19 cellular contexts compared by ENCODE assay signal in genomic region chr11:64826062-64826461, GRCh38.
"Had no signal": no experiment of that assay in that cellular context is flagged by ENCODE, and none has a peak within 500 bp of the region (broad histone marks: within the 10 kb centered on the region; RNA-seq: fewer than 3 reads in every experiment).

No MANE protein-coding gene starts in this region.

- H3K27ac ChIP-seq: RWPE1 had no signal

- DNase-seq: IMR-90; KBM-7; MG63; NCI-H1092; NCI-H1105 treated with DMSO at 0.1 percent for 48 hours; NCI-H1417 treated with DMSO at 0.1 percent for 48 hours; NCI-H146; NCI-H1694 treated with DMSO at 0.1 percent for 48 hours; NCI-H2081; NCI-H2107; NCI-H2227 treated with DMSO at 0.1 percent for 48 hours; NCI-H524; NCI-H526 treated with DMSO at 0.1 percent for 48 hours; NCI-H748 treated with DMSO at 0.1 percent for 48 hours; NK-92 treated with Interleukin-12 subunit alpha and Interleukin-12 subunit beta, amount 100 ng/mL, for 24 hours; PC-3; SHP77; SK-N-SH had no signal

- H3K27me3 ChIP-seq: MG63 had no signal

- H3K4me3 ChIP-seq: MG63 had no signal

- H3K4me2 ChIP-seq: SK-N-SH had no signal

- H3K9ac ChIP-seq: SK-N-SH had no signal

- H3K36me3 ChIP-seq: MG63 had no signal

- H3K9me3 ChIP-seq: MG63, SK-N-SH had no signal

- ATAC-seq: PC-3 had no signal
